Comparison of ENCODE assay signal across 9 cellular contexts in the genomic region with DNA sequence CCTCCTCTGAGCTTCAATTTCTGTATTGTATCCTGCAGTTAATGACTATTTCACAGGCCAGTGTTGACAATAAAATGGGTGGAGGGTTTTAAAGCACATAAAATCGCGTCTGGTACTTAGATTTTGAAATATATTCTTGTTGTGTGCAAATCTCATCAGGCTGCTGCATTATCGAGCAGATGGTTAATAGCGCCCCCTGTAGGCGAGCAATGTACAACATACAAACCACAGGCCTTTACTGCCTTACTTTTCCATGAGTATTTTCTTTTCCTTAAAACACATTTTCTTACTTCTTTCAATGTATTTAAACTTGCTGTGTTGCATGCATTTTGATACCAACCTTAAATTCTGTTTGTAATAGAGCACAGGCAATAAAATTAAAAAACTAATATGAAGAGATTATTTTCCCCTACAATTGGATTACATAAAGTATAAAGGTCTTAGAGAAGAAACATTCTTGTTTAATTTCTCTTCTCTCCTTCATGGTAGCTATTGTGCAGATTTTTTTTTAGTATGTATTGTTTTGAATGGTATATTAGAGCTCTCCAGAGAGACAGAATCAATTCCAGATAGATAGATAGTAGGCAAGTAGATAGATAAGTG.
A peak's percentile ranks its signal among the peaks of the same experiment; 100 is the strongest.
DNase-seq lines count a peak whose midpoint lies in the region; ATAC-seq and TF ChIP-seq lines count a peak whose summit lies in the region.
"Had no signal": no experiment of that assay in that cellular context is flagged by ENCODE, and none has a peak within 500 bp of the region (broad histone marks: within the 10 kb centered on the region; RNA-seq: fewer than 3 reads in every experiment).

No MANE protein-coding gene starts in this region.

- intact Hi-C loops in vagina (cut with DNase I) = no loop called here

- no CpG with 5 or more reads among the region's 5 CpGs for WGBS in mesendoderm (ENCODE audit: extremely low coverage, insufficient coverage, low lambda C conversion rate)

- no peaks in the 10 kb centered on the region for H3K79me2 ChIP-seq in mesendoderm (ENCODE audit: control insufficient read depth, insufficient read depth, low read length)

- H4K8ac ChIP-seq in mesendoderm (ENCODE audit: low read depth, low read length) = no peak overlapping the region

- no peak overlapping the region for H3K4ac ChIP-seq in mesendoderm (ENCODE audit: low read depth, low read length)

- DNase-seq in activated CD4-positive, alpha-beta T cell treated with anti-CD3 and anti-CD28 coated beads for 48 hours = peak; percentile 52
- DNase-seq in activated CD4-positive, alpha-beta T cell treated with anti-CD3 and anti-CD28 coated beads, Interleukin-2, amount 50 U/mL, for 4 hours = no peak
- DNase-seq in NCI-H748 (lab: John Stamatoyannopoulos, UW; ENCODE audit: unreplicated experiment) (peak; percentile 80), chondrocyte (ENCODE audit: low spot score) (no peak), mesendoderm (peak; percentile 60), cerebellar nuclear complex (lab: John Stamatoyannopoulos, UW) (no peak), vagina (ENCODE audit: extremely low spot score in 2 of 2) (no peak)

- no peaks in the 10 kb centered on the region for H3K9me3 ChIP-seq in vagina

- no peak overlapping the region for H3K4me2 ChIP-seq in mesendoderm (ENCODE audit: low read length)

- H2BK15ac ChIP-seq in mesendoderm (replicated peaks; ENCODE audit: low read depth) = no peak overlapping the region

- no peaks in the 10 kb centered on the region for H3K27me3 ChIP-seq in mesendoderm (ENCODE audit: insufficient read depth, low read length, poor library complexity)
- H3K27me3 ChIP-seq in vagina = no peaks in the 10 kb centered on the region

- H3K79me1 ChIP-seq in mesendoderm (ENCODE audit: low read length) = no peaks in the 10 kb centered on the region

- no peak overlapping the region for H2BK120ac ChIP-seq in mesendoderm (ENCODE audit: low read depth, low read length)

- no peak overlapping the region for H4K5ac ChIP-seq in mesendoderm (ENCODE audit: low read length)

- H3K27ac ChIP-seq in mesendoderm (ENCODE audit: low read depth, low read length) (no peak overlapping the region), vagina (no peak overlapping the region)

- no peak overlapping the region for H3K18ac ChIP-seq in mesendoderm (ENCODE audit: low read length)

- H3K23ac ChIP-seq in mesendoderm (ENCODE audit: low read length) = no peak overlapping the region

- no peaks in the 10 kb centered on the region for H3K27me3 Mint-ChIP-seq in chondrocyte (ENCODE audit: low read depth)
- H3K27me3 Mint-ChIP-seq: activated naive CD8-positive, alpha-beta T cell had no signal

- no peak overlapping the region for H2AK5ac ChIP-seq in mesendoderm (ENCODE audit: low read length)

- TF ChIP-seq POLR2A in vagina (IDR thresholded peaks at IDR 0.05) = no peak

- H3K9me3 Mint-ChIP-seq in chondrocyte (ENCODE audit: low read depth) = no peaks in the 10 kb centered on the region

- no peak overlapping the region for H2BK5ac ChIP-seq in mesendoderm (ENCODE audit: low read length)

- no peak overlapping the region for H3K9ac ChIP-seq in mesendoderm (ENCODE audit: low read length)

- H3K27ac Mint-ChIP-seq in chondrocyte (ENCODE audit: unreplicated experiment) = no peak overlapping the region
- H3K27ac Mint-ChIP-seq: activated naive CD8-positive, alpha-beta T cell had no signal

- peaks cover 5% of the 10 kb centered on the region for H3K4me1 Mint-ChIP-seq in chondrocyte (ENCODE audit: low read depth)

- H3K36me3 ChIP-seq in mesendoderm (ENCODE audit: control insufficient read depth, insufficient read depth, low read length) (no peaks in the 10 kb centered on the region), vagina (no peaks in the 10 kb centered on the region)

- no peak overlapping the region for H3K56ac ChIP-seq in mesendoderm (ENCODE audit: low read length)

- H3K4me1 ChIP-seq in mesendoderm (ENCODE audit: control insufficient read depth, low read depth, low read length) (no peaks in the 10 kb centered on the region), vagina (no peaks in the 10 kb centered on the region)

- ATAC-seq in HG02588 (IDR thresholded peaks at IDR 0.05; ENCODE audit: unreplicated experiment) = peak; percentile 76

- peak; percentile 91 for TF ChIP-seq CTCF in chondrocyte (IDR thresholded peaks at IDR 0.05)
- no peak for TF ChIP-seq CTCF in vagina (IDR thresholded peaks at IDR 0.05)

- no peaks in the 10 kb centered on the region for H3K36me3 Mint-ChIP-seq in chondrocyte (ENCODE audit: low read depth)
- H3K36me3 Mint-ChIP-seq: activated naive CD8-positive, alpha-beta T cell had no signal

- H3K4me3 ChIP-seq in mesendoderm (ENCODE audit: low read length) (no peak overlapping the region), vagina (no peak overlapping the region)

- H3K4me3 Mint-ChIP-seq in chondrocyte (ENCODE audit: unreplicated experiment) = no peak overlapping the region
- H3K4me3 Mint-ChIP-seq: activated naive CD8-positive, alpha-beta T cell had no signal

Comparison
In these comparisons a context has a peak if more than half of its experiments do, and no peak if none do; other contexts are left out.
1. DNase-seq: peak in activated CD4-positive, alpha-beta T cell treated with anti-CD3 and anti-CD28 coated beads for 48 hours (single experiment), NCI-H748 (single experiment) and mesendoderm (single experiment); none in activated CD4-positive, alpha-beta T cell treated with anti-CD3 and anti-CD28 coated beads, Interleukin-2, amount 50 U/mL, for 4 hours (0 of 2), chondrocyte (single experiment), cerebellar nuclear complex (0 of 2) and vagina (0 of 2).